In the genomic region with DNA sequence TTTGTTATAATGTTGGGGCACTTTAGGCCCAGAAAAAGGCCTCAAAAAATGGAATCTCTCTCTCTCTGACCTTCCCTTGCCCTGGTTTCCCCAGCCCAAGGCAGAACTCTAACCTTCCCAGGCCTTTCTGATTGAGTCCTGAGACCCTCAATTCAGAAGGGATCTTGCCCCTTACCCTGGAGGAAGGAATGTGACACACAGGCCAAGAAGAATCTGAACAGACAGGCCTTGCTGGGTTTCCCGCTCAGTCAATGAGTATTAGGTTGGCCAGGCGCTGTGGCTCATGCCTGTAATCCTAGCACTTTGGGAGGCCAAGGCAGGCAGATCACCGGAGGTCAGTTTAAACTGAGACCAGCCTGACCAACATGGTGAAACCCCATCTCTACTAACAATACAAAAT, we compare ENCODE assay signal across 19 cellular contexts.
"Had no signal": no experiment of that assay in that cellular context is flagged by ENCODE, and none has a peak within 500 bp of the region (broad histone marks: within the 10 kb centered on the region; RNA-seq: fewer than 3 reads in every experiment).

No MANE protein-coding gene starts in this region.

- H3K36me3 Mint-ChIP-seq: natural killer cell treated with Interleukin-12 subunit alpha and Interleukin-12 subunit beta and Interleukin-15 and Interleukin-18, amount 100 ng/mL, for 72 hours had no signal

- H3K27me3 Mint-ChIP-seq: activated B cell treated with CpG ODN at 0.5 μM for 24 hours; activated T-cell treated with anti-CD3 and anti-CD28 coated beads, Interleukin-2, amount 50 U/mL, for 24 hours; natural killer cell treated with Interleukin-12 subunit alpha and Interleukin-12 subunit beta and Interleukin-15 and Interleukin-18, amount 100 ng/mL, for 72 hours had no signal

- DNase-seq: activated B cell treated with CpG ODN at 0.5 μM for 24 hours; activated CD4-positive, alpha-beta T cell treated with anti-CD3 and anti-CD28 coated beads for 48 hours; activated CD8-positive, alpha-beta T cell treated with anti-CD3 and anti-CD28 coated beads, Interleukin-2, amount 10 ng/mL, durations not matched to agents 7 days and 5 days; activated naive CD4-positive, alpha-beta T cell treated with anti-CD3 and anti-CD28 coated beads for 36 hours; activated T-cell treated with anti-CD3 and anti-CD28 coated beads, Interleukin-2, amount 50 U/mL, for 24 hours; anterior cingulate cortex; cortex of kidney; effector CD4-positive, alpha-beta T cell; esophagus squamous epithelium; left colon; lower lobe of right lung; retina; stimulated activated CD4-positive, alpha-beta T cell treated with anti-CD3 and anti-CD28 coated beads, Interleukin-2, amount 100 ng/mL, for 24 hours; stimulated activated naive CD8-positive, alpha-beta T cell treated with anti-CD3 and anti-CD28 coated beads, Interleukin-15, Interleukin-2, amounts not matched to agents 100 U/mL and 50 U/mL, for 24 hours; substantia nigra; tibial artery; uterus had no signal

- H3K4me1 Mint-ChIP-seq: activated B cell treated with CpG ODN at 0.5 μM for 24 hours had no signal

- ATAC-seq: activated CD8-positive, alpha-beta T cell treated with anti-CD3 and anti-CD28 coated beads, Interleukin-2, amount 10 ng/mL, durations not matched to agents 7 days and 5 days; left colon; lower lobe of right lung; natural killer cell treated with Interleukin-12 subunit alpha and Interleukin-12 subunit beta and Interleukin-15 and Interleukin-18, amount 100 ng/mL, for 72 hours; stimulated activated naive CD8-positive, alpha-beta T cell treated with anti-CD3 and anti-CD28 coated beads, Interleukin-15, Interleukin-2, amounts not matched to agents 100 U/mL and 50 U/mL, for 24 hours had no signal

- H3K9me3 Mint-ChIP-seq: activated B cell treated with CpG ODN at 0.5 μM for 24 hours; activated naive CD4-positive, alpha-beta T cell treated with anti-CD3 and anti-CD28 coated beads for 36 hours; activated T-cell treated with anti-CD3 and anti-CD28 coated beads, Interleukin-2, amount 50 U/mL, for 24 hours; activated T-helper 2 cell treated with anti-CD3 and anti-CD28 coated beads, Interferon-gamma antibody, Interleukin-2, Interleukin-4, amounts not matched to agents 10 μg/mL and 5 μg/mL and 100 μg/mL, durations not matched to agents 14 hours and 24 hours and 36 hours; natural killer cell treated with Interleukin-12 subunit alpha and Interleukin-12 subunit beta and Interleukin-15 and Interleukin-18, amount 100 ng/mL, for 72 hours had no signal

- H3K27ac Mint-ChIP-seq: activated B cell treated with CpG ODN at 0.5 μM for 24 hours; activated CD8-positive, alpha-beta T cell treated with anti-CD3 and anti-CD28 coated beads, Interleukin-2, amount 10 ng/mL, durations not matched to agents 7 days and 5 days; activated naive CD4-positive, alpha-beta T cell treated with anti-CD3 and anti-CD28 coated beads for 36 hours; activated T-cell treated with anti-CD3 and anti-CD28 coated beads, Interleukin-2, amount 50 U/mL, for 24 hours; activated T-helper 2 cell treated with anti-CD3 and anti-CD28 coated beads, Interferon-gamma antibody, Interleukin-2, Interleukin-4, amounts not matched to agents 10 μg/mL and 5 μg/mL and 100 μg/mL, durations not matched to agents 14 hours and 24 hours and 36 hours; natural killer cell treated with Interleukin-12 subunit alpha and Interleukin-12 subunit beta and Interleukin-15 and Interleukin-18, amount 100 ng/mL, for 72 hours had no signal

- H3K4me3 ChIP-seq: esophagus squamous epithelium, lower lobe of right lung, tibial artery, uterus had no signal

- H3K4me3 Mint-ChIP-seq: activated B cell treated with CpG ODN at 0.5 μM for 24 hours; activated CD8-positive, alpha-beta T cell treated with anti-CD3 and anti-CD28 coated beads, Interleukin-2, amount 10 ng/mL, durations not matched to agents 7 days and 5 days; activated naive CD4-positive, alpha-beta T cell treated with anti-CD3 and anti-CD28 coated beads for 36 hours; activated T-cell treated with anti-CD3 and anti-CD28 coated beads, Interleukin-2, amount 50 U/mL, for 24 hours; natural killer cell treated with Interleukin-12 subunit alpha and Interleukin-12 subunit beta and Interleukin-15 and Interleukin-18, amount 100 ng/mL, for 72 hours had no signal
